Comparison of ENCODE assay signal across 27 cellular contexts in genomic region chr16:15526097-15526496, GRCh38.
"Had no signal": no experiment of that assay in that cellular context is flagged by ENCODE, and none has a peak within 500 bp of the region (broad histone marks: within the 10 kb centered on the region; RNA-seq: fewer than 3 reads in every experiment).

No MANE protein-coding gene starts in this region.

- H3K4me1 ChIP-seq: uterus had no signal

- H3K9me3 ChIP-seq: stomach, suprapubic skin, testis, thoracic aorta, thyroid gland, tibial artery, tibial nerve, transverse colon, upper lobe of left lung, upper lobe of right lung, uterus, vagina had no signal

- H3K27me3 ChIP-seq: stomach, suprapubic skin, testis, thyroid gland, tibial artery, tibial nerve, transverse colon, upper lobe of left lung, upper lobe of right lung, uterus, vagina had no signal

- ATAC-seq: stimulated activated effector memory CD8-positive, alpha-beta T cell treated with anti-CD3 and anti-CD28 coated beads, Interleukin-12 subunit alpha, Interleukin-12 subunit beta, amount 100 ng/mL, for 72 hours; stimulated activated memory B cell treated with anti-CD40 and anti-IgM and Interleukin-4, amounts not matched to agents 10 μg/mL and 1 μg/mL and 100 μg/mL, for 72 hours; stimulated activated naive B cell treated with anti-CD40 and anti-IgM and Interleukin-4, amounts not matched to agents 10 μg/mL and 1 μg/mL and 100 μg/mL, for 72 hours; stimulated activated naive CD8-positive, alpha-beta T cell treated with anti-CD3 and anti-CD28 coated beads, Interleukin-15, amount 100 ng/mL, for 72 hours; stimulated activated naive CD8-positive, alpha-beta T cell treated with anti-CD3 and anti-CD28 coated beads, Interleukin-15, Interleukin-2, amounts not matched to agents 100 U/mL and 50 U/mL, for 24 hours; upper lobe of right lung had no signal

- H3K4me3 ChIP-seq: stomach, suprapubic skin, testis, thoracic aorta, thyroid gland, tibial artery, tibial nerve, transverse colon, upper lobe of left lung, upper lobe of right lung, uterus, vagina had no signal

- FAIRE-seq: urothelium cell line had no signal

- H3K27ac ChIP-seq: stomach, suprapubic skin, testis, thoracic aorta, thyroid gland, tibial artery, tibial nerve, transverse colon, upper lobe of left lung, upper lobe of right lung, uterus, vagina had no signal

- DNase-seq: stimulated activated CD4-positive, alpha-beta T cell treated with anti-CD3 and anti-CD28 coated beads, Interleukin-2, amount 100 ng/mL, for 48 hours; stimulated activated CD4-positive, alpha-beta T cell treated with anti-CD3 and anti-CD28 coated beads, Interleukin-4, amount 100 ng/mL, for 1 hour; stimulated activated CD4-positive, alpha-beta T cell treated with anti-CD3 and anti-CD28 coated beads, Interleukin-4, amount 100 ng/mL, for 24 hours; stimulated activated CD4-positive, alpha-beta T cell treated with anti-CD3 and anti-CD28 coated beads, Interleukin-4, amount 100 ng/mL, for 4 hours; stimulated activated CD8-positive, alpha-beta memory T cell treated with anti-CD3 and anti-CD28 coated beads, Interleukin-4, amount 100 ng/mL, for 48 hours; stimulated activated naive B cell treated with anti-CD40 and anti-IgM and Interleukin-4, amounts not matched to agents 10 μg/mL and 1 μg/mL and 100 μg/mL, for 72 hours; stimulated activated naive CD4-positive, alpha-beta T cell; stimulated activated naive CD4-positive, alpha-beta T cell treated with Interleukin-2 at 50 U/mL for 16 hours; stimulated activated naive CD8-positive, alpha-beta T cell treated with anti-CD3 and anti-CD28 coated beads, Interleukin-15, amount 100 ng/mL, for 72 hours; stimulated activated naive CD8-positive, alpha-beta T cell treated with anti-CD3 and anti-CD28 coated beads, Interleukin-15, Interleukin-2, amounts not matched to agents 100 U/mL and 50 U/mL, for 24 hours; stomach; substantia nigra; testis; thyroid gland; tibial artery; transverse colon; trophoblast cell; upper lobe of left lung; upper lobe of right lung; uterus had no signal

- H3K36me3 ChIP-seq: suprapubic skin, thyroid gland, transverse colon, upper lobe of left lung, upper lobe of right lung, uterus, vagina had no signal
